ENCODE assay signal across 2 cellular contexts in the genomic region with DNA sequence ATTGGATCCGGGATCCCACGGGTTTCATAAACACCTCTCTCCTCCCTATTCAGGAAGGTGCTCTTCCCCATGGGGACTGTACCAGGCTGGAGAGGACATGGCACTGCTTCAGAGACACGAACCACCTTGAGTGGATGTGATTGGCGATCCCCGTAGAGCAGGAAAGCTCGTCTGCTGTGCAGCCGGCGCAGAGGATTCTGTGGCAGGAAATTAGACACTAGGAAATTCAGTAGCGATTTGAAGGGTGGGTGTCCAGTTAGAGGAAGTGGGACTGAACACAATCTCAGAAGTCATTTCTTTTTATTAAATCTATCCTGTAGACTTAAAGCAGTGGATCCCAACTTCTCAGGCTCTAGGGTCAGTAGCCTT.
TF ChIP-seq lines count a peak whose summit lies in the region.

No MANE protein-coding gene starts in this region.

TF ChIP-seq in IMR-90, 13 proteins besides CTCF, POLR2A, EP300 and RAD21 (continued from another document):
- TF ChIP-seq MXI1 (IDR thresholded peaks at IDR 0.05; ENCODE audit: borderline replicate concordance, low read depth, low read length) (no peak), FOS (IDR thresholded peaks at IDR 0.05; ENCODE audit: low read depth, low read length) (no peak), BHLHE40 (IDR thresholded peaks at IDR 0.05; ENCODE audit: low read depth, low read length) (no peak), CHD1 (IDR thresholded peaks at IDR 0.05; ENCODE audit: low read depth, low read length) (no peak), NFE2L2 (IDR thresholded peaks at IDR 0.05; ENCODE audit: low read depth, low read length) (no peak), MAZ (IDR thresholded peaks at IDR 0.05; ENCODE audit: borderline replicate concordance, low read depth, low read length) (no peak), CEBPB (IDR thresholded peaks at IDR 0.05; ENCODE audit: low read depth, low read length) (no peak), RFX5 (IDR thresholded peaks at IDR 0.05; ENCODE audit: low read depth, low read length) (no peak), MAFK (IDR thresholded peaks at IDR 0.05; ENCODE audit: low read depth, low read length) (no peak), RCOR1 (IDR thresholded peaks at IDR 0.05; ENCODE audit: insufficient replicate concordance, low read length) (no peak)
- TF ChIP-seq, protein P1, sequence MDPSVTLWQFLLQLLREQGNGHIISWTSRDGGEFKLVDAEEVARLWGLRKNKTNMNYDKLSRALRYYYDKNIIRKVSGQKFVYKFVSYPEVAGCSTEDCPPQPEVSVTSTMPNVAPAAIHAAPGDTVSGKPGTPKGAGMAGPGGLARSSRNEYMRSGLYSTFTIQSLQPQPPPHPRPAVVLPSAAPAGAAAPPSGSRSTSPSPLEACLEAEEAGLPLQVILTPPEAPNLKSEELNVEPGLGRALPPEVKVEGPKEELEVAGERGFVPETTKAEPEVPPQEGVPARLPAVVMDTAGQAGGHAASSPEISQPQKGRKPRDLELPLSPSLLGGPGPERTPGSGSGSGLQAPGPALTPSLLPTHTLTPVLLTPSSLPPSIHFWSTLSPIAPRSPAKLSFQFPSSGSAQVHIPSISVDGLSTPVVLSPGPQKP (IDR thresholded peaks at IDR 0.05; ENCODE audit: borderline replicate concordance, low read depth, low read length): no peak
- TF ChIP-seq, protein P2, sequence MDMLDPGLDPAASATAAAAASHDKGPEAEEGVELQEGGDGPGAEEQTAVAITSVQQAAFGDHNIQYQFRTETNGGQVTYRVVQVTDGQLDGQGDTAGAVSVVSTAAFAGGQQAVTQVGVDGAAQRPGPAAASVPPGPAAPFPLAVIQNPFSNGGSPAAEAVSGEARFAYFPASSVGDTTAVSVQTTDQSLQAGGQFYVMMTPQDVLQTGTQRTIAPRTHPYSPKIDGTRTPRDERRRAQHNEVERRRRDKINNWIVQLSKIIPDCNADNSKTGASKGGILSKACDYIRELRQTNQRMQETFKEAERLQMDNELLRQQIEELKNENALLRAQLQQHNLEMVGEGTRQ (IDR thresholded peaks at IDR 0.05; ENCODE audit: low read depth, low read length): no peak

TF ChIP-seq in neural cell, 6 proteins besides CTCF, POLR2A, EP300 and RAD21:
- no peak for TF ChIP-seq MXI1 (conservative IDR thresholded peaks at IDR 0.05; ENCODE audit: poor library complexity, severe bottlenecking)
- TF ChIP-seq POLR2AphosphoS5 (IDR thresholded peaks at IDR 0.05): no peak
- TF ChIP-seq, protein P3, sequence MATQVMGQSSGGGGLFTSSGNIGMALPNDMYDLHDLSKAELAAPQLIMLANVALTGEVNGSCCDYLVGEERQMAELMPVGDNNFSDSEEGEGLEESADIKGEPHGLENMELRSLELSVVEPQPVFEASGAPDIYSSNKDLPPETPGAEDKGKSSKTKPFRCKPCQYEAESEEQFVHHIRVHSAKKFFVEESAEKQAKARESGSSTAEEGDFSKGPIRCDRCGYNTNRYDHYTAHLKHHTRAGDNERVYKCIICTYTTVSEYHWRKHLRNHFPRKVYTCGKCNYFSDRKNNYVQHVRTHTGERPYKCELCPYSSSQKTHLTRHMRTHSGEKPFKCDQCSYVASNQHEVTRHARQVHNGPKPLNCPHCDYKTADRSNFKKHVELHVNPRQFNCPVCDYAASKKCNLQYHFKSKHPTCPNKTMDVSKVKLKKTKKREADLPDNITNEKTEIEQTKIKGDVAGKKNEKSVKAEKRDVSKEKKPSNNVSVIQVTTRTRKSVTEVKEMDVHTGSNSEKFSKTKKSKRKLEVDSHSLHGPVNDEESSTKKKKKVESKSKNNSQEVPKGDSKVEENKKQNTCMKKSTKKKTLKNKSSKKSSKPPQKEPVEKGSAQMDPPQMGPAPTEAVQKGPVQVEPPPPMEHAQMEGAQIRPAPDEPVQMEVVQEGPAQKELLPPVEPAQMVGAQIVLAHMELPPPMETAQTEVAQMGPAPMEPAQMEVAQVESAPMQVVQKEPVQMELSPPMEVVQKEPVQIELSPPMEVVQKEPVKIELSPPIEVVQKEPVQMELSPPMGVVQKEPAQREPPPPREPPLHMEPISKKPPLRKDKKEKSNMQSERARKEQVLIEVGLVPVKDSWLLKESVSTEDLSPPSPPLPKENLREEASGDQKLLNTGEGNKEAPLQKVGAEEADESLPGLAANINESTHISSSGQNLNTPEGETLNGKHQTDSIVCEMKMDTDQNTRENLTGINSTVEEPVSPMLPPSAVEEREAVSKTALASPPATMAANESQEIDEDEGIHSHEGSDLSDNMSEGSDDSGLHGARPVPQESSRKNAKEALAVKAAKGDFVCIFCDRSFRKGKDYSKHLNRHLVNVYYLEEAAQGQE (IDR thresholded peaks at IDR 0.05; ENCODE audit: borderline replicate concordance): no peak
- TF ChIP-seq TAF1 (IDR thresholded peaks at IDR 0.05; ENCODE audit: low read depth): no peak
- no peak for TF ChIP-seq SMC3 (conservative IDR thresholded peaks at IDR 0.05; ENCODE audit: poor library complexity)
- TF ChIP-seq EZH2 (IDR thresholded peaks at IDR 0.05; ENCODE audit: borderline replicate concordance, insufficient read depth, low read length, poor library complexity, severe bottlenecking): no peak
